Comparison of ENCODE assay signal across 23 cellular contexts in the genomic region with DNA sequence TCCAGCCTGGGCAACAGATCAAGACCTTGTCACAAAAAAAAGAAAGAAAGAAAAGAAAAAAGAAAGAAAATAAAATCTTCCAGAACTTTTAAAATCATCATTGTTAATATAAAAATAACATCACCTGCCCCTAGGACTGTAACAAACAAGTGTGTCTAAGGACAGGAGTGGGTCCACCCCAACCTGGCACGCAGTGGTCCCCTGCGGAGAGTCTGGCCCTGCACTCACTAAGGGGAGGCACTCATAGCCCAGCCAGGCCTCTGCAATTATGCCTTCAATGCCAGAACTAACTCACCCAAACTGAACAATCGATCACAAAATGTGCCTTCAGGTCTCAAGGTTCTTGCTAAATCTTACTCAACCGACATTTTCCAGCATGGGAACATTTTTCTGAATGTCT.
"Had no signal": no experiment of that assay in that cellular context is flagged by ENCODE, and none has a peak within 500 bp of the region (broad histone marks: within the 10 kb centered on the region; RNA-seq: fewer than 3 reads in every experiment).

No MANE protein-coding gene starts in this region.

- H3K27ac Mint-ChIP-seq: activated CD4-positive, alpha-beta T cell treated with anti-CD3 and anti-CD28 coated beads, Interleukin-2, amount 10 ng/mL, durations not matched to agents 24 days and 14 days; activated CD8-positive, alpha-beta T cell treated with anti-CD3 and anti-CD28 coated beads, Interleukin-2, amount 10 ng/mL, durations not matched to agents 7 days and 5 days; activated naive CD8-positive, alpha-beta T cell treated with anti-CD3 and anti-CD28 coated beads for 36 hours; endodermal cell; memory B cell; progenitor cell of endocrine pancreas; T-helper 1 cell treated with Interleukin-12 subunit alpha and Interleukin-12 subunit beta and Interleukin-4 antibody, amounts not matched to agents 30 μg/mL and 1 μg/mL, for 36 hours had no signal

- ATAC-seq: activated CD8-positive, alpha-beta T cell treated with anti-CD3 and anti-CD28 coated beads, Interleukin-2, amount 10 ng/mL, durations not matched to agents 7 days and 5 days; gastrocnemius medialis; heart left ventricle; mucosa of descending colon; natural killer cell treated with Interleukin-12 subunit alpha and Interleukin-12 subunit beta and Interleukin-15 and Interleukin-18, amount 100 ng/mL, for 72 hours; stimulated activated naive CD8-positive, alpha-beta T cell treated with anti-CD3 and anti-CD28 coated beads, Interleukin-15, Interleukin-2, amounts not matched to agents 100 U/mL and 50 U/mL, for 24 hours had no signal

- DNase-seq: activated CD4-positive, alpha-beta T cell treated with anti-CD3 and anti-CD28 coated beads, Interleukin-2, amount 10 ng/mL, durations not matched to agents 24 days and 14 days; activated CD4-positive, CD25-positive, alpha-beta regulatory T cell; activated CD8-positive, alpha-beta memory T cell treated with anti-CD3 and anti-CD28 coated beads, Interleukin-2, amount 50 U/mL, for 4 hours; activated CD8-positive, alpha-beta T cell treated with anti-CD3 and anti-CD28 coated beads, Interleukin-2, amount 10 ng/mL, durations not matched to agents 7 days and 5 days; activated gamma-delta T cell; activated naive CD8-positive, alpha-beta T cell treated with anti-CD3 and anti-CD28 coated beads for 36 hours; activated T-cell treated with anti-CD3 and anti-CD28 coated beads, Interleukin-2, amount 50 U/mL, for 48 hours; dorsolateral prefrontal cortex; endodermal cell; erythroblast; gastrocnemius medialis; occipital lobe; stimulated activated CD4-positive, alpha-beta T cell treated with anti-CD3 and anti-CD28 coated beads, Interleukin-15, amount 100 ng/mL, for 24 hours; stimulated activated CD4-positive, alpha-beta T cell treated with anti-CD3 and anti-CD28 coated beads, Interleukin-4, amount 100 ng/mL, for 24 hours; stimulated activated naive CD8-positive, alpha-beta T cell treated with anti-CD3 and anti-CD28 coated beads, Interleukin-15, Interleukin-2, amounts not matched to agents 100 U/mL and 50 U/mL, for 24 hours; trophoblast cell had no signal

- H3K27me3 Mint-ChIP-seq: activated CD4-positive, alpha-beta T cell treated with anti-CD3 and anti-CD28 coated beads, Interleukin-2, amount 10 ng/mL, durations not matched to agents 24 days and 14 days; activated naive CD8-positive, alpha-beta T cell treated with anti-CD3 and anti-CD28 coated beads for 36 hours; memory B cell; natural killer cell treated with Interleukin-12 subunit alpha and Interleukin-12 subunit beta and Interleukin-15 and Interleukin-18, amount 100 ng/mL, for 72 hours; progenitor cell of endocrine pancreas had no signal

- H3K27ac ChIP-seq: dorsolateral prefrontal cortex, gastrocnemius medialis, heart left ventricle, right atrium auricular region had no signal

- H3K9me3 Mint-ChIP-seq: activated CD4-positive, alpha-beta T cell treated with anti-CD3 and anti-CD28 coated beads, Interleukin-2, amount 10 ng/mL, durations not matched to agents 24 days and 14 days; activated naive CD8-positive, alpha-beta T cell treated with anti-CD3 and anti-CD28 coated beads for 36 hours; endodermal cell; memory B cell; natural killer cell treated with Interleukin-12 subunit alpha and Interleukin-12 subunit beta and Interleukin-15 and Interleukin-18, amount 100 ng/mL, for 72 hours; T-helper 1 cell treated with Interleukin-12 subunit alpha and Interleukin-12 subunit beta and Interleukin-4 antibody, amounts not matched to agents 30 μg/mL and 1 μg/mL, for 36 hours had no signal

- H3K27me3 ChIP-seq: dorsolateral prefrontal cortex, gastrocnemius medialis, heart left ventricle, right atrium auricular region had no signal

- H3K36me3 Mint-ChIP-seq: natural killer cell treated with Interleukin-12 subunit alpha and Interleukin-12 subunit beta and Interleukin-15 and Interleukin-18, amount 100 ng/mL, for 72 hours had no signal

- H3K9me3 ChIP-seq: gastrocnemius medialis, heart left ventricle, mucosa of descending colon, right atrium auricular region had no signal

- H3K4me3 ChIP-seq: dorsolateral prefrontal cortex, gastrocnemius medialis, heart left ventricle, mucosa of descending colon, right atrium auricular region had no signal

- H3K4me3 Mint-ChIP-seq: activated CD4-positive, alpha-beta T cell treated with anti-CD3 and anti-CD28 coated beads, Interleukin-2, amount 10 ng/mL, durations not matched to agents 24 days and 14 days; activated CD8-positive, alpha-beta T cell treated with anti-CD3 and anti-CD28 coated beads, Interleukin-2, amount 10 ng/mL, durations not matched to agents 7 days and 5 days; activated naive CD8-positive, alpha-beta T cell treated with anti-CD3 and anti-CD28 coated beads for 36 hours; endodermal cell; memory B cell; natural killer cell treated with Interleukin-12 subunit alpha and Interleukin-12 subunit beta and Interleukin-15 and Interleukin-18, amount 100 ng/mL, for 72 hours; T-helper 1 cell treated with Interleukin-12 subunit alpha and Interleukin-12 subunit beta and Interleukin-4 antibody, amounts not matched to agents 30 μg/mL and 1 μg/mL, for 36 hours had no signal
